In genomic region chr3:119681279-119681678, GRCh38 we compare ENCODE assay signal across 8 cellular contexts. TPM values are rescaled to one million over a fixed set of nuclear protein-coding genes. Genes with fewer than 3 reads are reported as not detected.
DNase-seq lines count a peak whose midpoint lies in the region; ATAC-seq and TF ChIP-seq lines count a peak whose summit lies in the region.

No MANE protein-coding gene starts in this region.

- H3K27ac Mint-ChIP-seq in stimulated activated naive CD8-positive, alpha-beta T cell treated with anti-CD3 and anti-CD28 coated beads, Interleukin-15, amount 100 ng/mL, for 72 hours = no peak overlapping the region

- no peak overlapping the region for H3K4me3 Mint-ChIP-seq in stimulated activated naive CD8-positive, alpha-beta T cell treated with anti-CD3 and anti-CD28 coated beads, Interleukin-15, amount 100 ng/mL, for 72 hours

- H3K4me2 ChIP-seq in PC-9 = no peak overlapping the region

- WGBS in suprapubic skin = 67% methylated on average over 1 of the region's 1 CpG

- H3K4me1 ChIP-seq in PC-9 (replicated peaks; ENCODE audit: insufficient read depth) = peaks cover 7% of the 10 kb centered on the region
- H3K4me1 ChIP-seq in foreskin keratinocyte = no peaks in the 10 kb centered on the region
- peaks cover 8% of the 10 kb centered on the region for H3K4me1 ChIP-seq in suprapubic skin

- H3K36me3 ChIP-seq in PC-9 (ENCODE audit: low read depth) (no peaks in the 10 kb centered on the region), suprapubic skin (no peaks in the 10 kb centered on the region)

- ATAC-seq in HG02678 (IDR thresholded peaks at IDR 0.05; ENCODE audit: unreplicated experiment) (peak; percentile 31), foreskin keratinocyte (no peak), GM19397 (IDR thresholded peaks at IDR 0.05; ENCODE audit: unreplicated experiment) (no peak)
- ATAC-seq in stimulated activated naive CD8-positive, alpha-beta T cell treated with anti-CD3 and anti-CD28 coated beads, Interleukin-15, amount 100 ng/mL, for 72 hours = no peak

- no peaks in the 10 kb centered on the region for H3K9me2 ChIP-seq in PC-9 (ENCODE audit: insufficient read depth)

- BruUV-seq in PC-9 (replicated peaks; lab: Mats Ljungman, UMichigan) = no TSS peak

- H3K9me3 ChIP-seq in PC-9 (ENCODE audit: insufficient read depth, low read depth) (no peaks in the 10 kb centered on the region), suprapubic skin (no peaks in the 10 kb centered on the region)

- H3K79me2 ChIP-seq in PC-9 (ENCODE audit: low read depth) = peaks cover 4% of the 10 kb centered on the region

- H2AFZ ChIP-seq in PC-9 = no peak overlapping the region

- no peaks in the 10 kb centered on the region for H4K20me1 ChIP-seq in PC-9 (ENCODE audit: insufficient read depth)

- H3K4me3 ChIP-seq in PC-9 (no peak overlapping the region), suprapubic skin (no peak overlapping the region)

- peak; percentile 62 for TF ChIP-seq CTCF in PC-9 (conservative IDR thresholded peaks at IDR 0.05)
- TF ChIP-seq CTCF in foreskin keratinocyte (conservative IDR thresholded peaks at IDR 0.05) = peak; percentile 80
- no peak for TF ChIP-seq CTCF in suprapubic skin (IDR thresholded peaks at IDR 0.05)

- CTCF ChIA-PET in PC-9 (lab: Charles Lee) = no interaction called here

- POLR2A ChIA-PET in PC-9 (lab: Charles Lee; ENCODE audit: unreplicated experiment) = no interaction called here

- H3K27me3 Mint-ChIP-seq in stimulated activated naive CD8-positive, alpha-beta T cell treated with anti-CD3 and anti-CD28 coated beads, Interleukin-15, amount 100 ng/mL, for 72 hours = no peaks in the 10 kb centered on the region

- no peaks in the 10 kb centered on the region for H3K9me3 Mint-ChIP-seq in stimulated activated naive CD8-positive, alpha-beta T cell treated with anti-CD3 and anti-CD28 coated beads, Interleukin-15, amount 100 ng/mL, for 72 hours

- no peak for TF ChIP-seq POLR2A in suprapubic skin (IDR thresholded peaks at IDR 0.05)

- H3K4me1 Mint-ChIP-seq in stimulated activated naive CD8-positive, alpha-beta T cell treated with anti-CD3 and anti-CD28 coated beads, Interleukin-15, amount 100 ng/mL, for 72 hours = peaks cover 2% of the 10 kb centered on the region

- no peak for TF ChIP-seq EP300 in suprapubic skin (IDR thresholded peaks at IDR 0.05)

- intact Hi-C loops in PC-9 (cut with micrococcal nuclease; ENCODE audit: unreplicated experiment) = loop anchor here (1.0 to 2.0 kb wide), 3 partner anchors 502 to 797 kb away; no protein-coding TSS in a partner anchor

- H3K27ac ChIP-seq in PC-9 = no peak overlapping the region
- H3K27ac ChIP-seq in foreskin keratinocyte = no peak overlapping the region
- H3K27ac ChIP-seq in suprapubic skin = no peak overlapping the region

- H3F3A ChIP-seq in PC-9 (ENCODE audit: insufficient read depth, low read depth) = no peaks in the 10 kb centered on the region

- H3K27me3 ChIP-seq in PC-9 (ENCODE audit: insufficient read depth, low read depth) = no peaks in the 10 kb centered on the region
- H3K27me3 ChIP-seq in foreskin keratinocyte = no peaks in the 10 kb centered on the region
- no peaks in the 10 kb centered on the region for H3K27me3 ChIP-seq in suprapubic skin

- DNase-seq in NCI-H748 (lab: John Stamatoyannopoulos, UW; ENCODE audit: unreplicated experiment) = peak; percentile 21
- DNase-seq in NCI-H748 treated with DMSO at 0.1 percent for 48 hours (lab: John Stamatoyannopoulos, UW) = no peak
- DNase-seq in PC-9 = no peak
- peak in 1 of 2 donors; percentile 31 for DNase-seq in foreskin keratinocyte
- no peak for DNase-seq in stimulated activated naive CD8-positive, alpha-beta T cell treated with anti-CD3 and anti-CD28 coated beads, Interleukin-15, amount 100 ng/mL, for 72 hours
- DNase-seq in suprapubic skin (ENCODE audit: low spot score in 2 of 2) = no peak

RNA-seq across cellular contexts. Expression of gene COX17, which starts 4.1 kb away (rescaled TPM):
- total RNA-seq in PC-9 (2021) (57.6 and 61.4 TPM in 2 replicates), foreskin keratinocyte (59.0 and 63.9 TPM in 2 replicates), suprapubic skin (10 to 100 TPM; 22.1 to 29.8 (median 26.0) TPM)
- polyA plus RNA-seq in foreskin keratinocyte = 99.4 and 103 TPM in 2 replicates

RNA-seq across cellular contexts. Expression of gene POPDC2, which starts 20.9 kb away (rescaled TPM):
- total RNA-seq in PC-9 (2021) = 3.0 and 3.5 TPM in 2 replicates
- total RNA-seq in foreskin keratinocyte = 0.34 and 0.39 TPM in 2 replicates
- polyA plus RNA-seq in foreskin keratinocyte = 0.39 and 0.40 TPM in 2 replicates
- 1 to 10 TPM in 3 of 4 donors, under 1 TPM in 1; 0.68 to 4.5 (median 3.4) TPM for total RNA-seq in suprapubic skin

RNA-seq across cellular contexts. Expression of gene CFAP91, which starts 21.5 kb away (rescaled TPM):
- total RNA-seq in PC-9 (2021) (0.48 and 1.2 TPM in 2 replicates), foreskin keratinocyte (0.03 and 0.07 TPM in 2 replicates), suprapubic skin (1 to 10 TPM in 3 of 4 donors, under 1 TPM in 1; 0.34 to 9.5 (median 1.9) TPM)
- polyA plus RNA-seq in foreskin keratinocyte = 0.07 and 0.11 TPM in 2 replicates

Comparison
In these comparisons a context has a peak if more than half of its experiments do, and no peak if none do; other contexts are left out.
1. CTCF ChIP-seq: peak in PC-9 (single experiment) and foreskin keratinocyte (single experiment); none in suprapubic skin (0 of 2).